32 cellular contexts compared by ENCODE assay signal in genomic region chr3:118804959-118805358, GRCh38.
"Had no signal": no experiment of that assay in that cellular context is flagged by ENCODE, and none has a peak within 500 bp of the region (broad histone marks: within the 10 kb centered on the region; RNA-seq: fewer than 3 reads in every experiment).

No MANE protein-coding gene starts in this region.

- H3K4me1 Mint-ChIP-seq: activated CD4-positive, alpha-beta memory T cell treated with anti-CD3 and anti-CD28 coated beads, Interleukin-2, amount 10 ng/mL, durations not matched to agents 7 days and 5 days; activated CD8-positive, alpha-beta memory T cell treated with anti-CD3 and anti-CD28 coated beads, Interleukin-2, amount 10 ng/mL, durations not matched to agents 7 days and 5 days; activated naive CD4-positive, alpha-beta T cell treated with anti-CD3 and anti-CD28 coated beads, Interleukin-2, amount 10 ng/mL, durations not matched to agents 7 days and 5 days; brain had no signal

- H3K27ac Mint-ChIP-seq: activated CD4-positive, alpha-beta memory T cell treated with anti-CD3 and anti-CD28 coated beads, Interleukin-2, amount 10 ng/mL, durations not matched to agents 7 days and 5 days; activated CD8-positive, alpha-beta memory T cell treated with anti-CD3 and anti-CD28 coated beads, Interleukin-2, amount 10 ng/mL, durations not matched to agents 7 days and 5 days; activated naive CD4-positive, alpha-beta T cell treated with anti-CD3 and anti-CD28 coated beads, Interleukin-2, amount 10 ng/mL, durations not matched to agents 7 days and 5 days; activated naive CD8-positive, alpha-beta T cell; activated naive CD8-positive, alpha-beta T cell treated with anti-CD3 and anti-CD28 coated beads, Interleukin-2, amount 50 U/mL, for 24 hours; brain had no signal

- H3K9me3 Mint-ChIP-seq: activated CD4-positive, alpha-beta memory T cell treated with anti-CD3 and anti-CD28 coated beads, Interleukin-2, amount 10 ng/mL, durations not matched to agents 7 days and 5 days; activated naive CD4-positive, alpha-beta T cell treated with anti-CD3 and anti-CD28 coated beads, Interleukin-2, amount 10 ng/mL, durations not matched to agents 7 days and 5 days had no signal

- H3K27me3 Mint-ChIP-seq: activated CD4-positive, alpha-beta memory T cell treated with anti-CD3 and anti-CD28 coated beads, Interleukin-2, amount 10 ng/mL, durations not matched to agents 7 days and 5 days; activated naive CD4-positive, alpha-beta T cell treated with anti-CD3 and anti-CD28 coated beads, Interleukin-2, amount 10 ng/mL, durations not matched to agents 7 days and 5 days; brain had no signal

- FAIRE-seq: bronchial epithelial cell had no signal

- H3K36me3 ChIP-seq: WERI-Rb-1 had no signal

- H3K4me3 Mint-ChIP-seq: activated CD4-positive, alpha-beta memory T cell treated with anti-CD3 and anti-CD28 coated beads, Interleukin-2, amount 10 ng/mL, durations not matched to agents 7 days and 5 days; activated CD8-positive, alpha-beta memory T cell treated with anti-CD3 and anti-CD28 coated beads, Interleukin-2, amount 10 ng/mL, durations not matched to agents 7 days and 5 days; activated naive CD4-positive, alpha-beta T cell treated with anti-CD3 and anti-CD28 coated beads, Interleukin-2, amount 10 ng/mL, durations not matched to agents 7 days and 5 days; activated naive CD8-positive, alpha-beta T cell; activated naive CD8-positive, alpha-beta T cell treated with anti-CD3 and anti-CD28 coated beads, Interleukin-2, amount 50 U/mL, for 24 hours; brain had no signal

- ATAC-seq: activated CD8-positive, alpha-beta memory T cell treated with anti-CD3 and anti-CD28 coated beads, Interleukin-2, amount 10 ng/mL, durations not matched to agents 7 days and 5 days; activated naive CD8-positive, alpha-beta T cell treated with anti-CD3 and anti-CD28 coated beads, Interleukin-2, amount 50 U/mL, for 24 hours had no signal

- H3K36me3 Mint-ChIP-seq: activated CD8-positive, alpha-beta memory T cell treated with anti-CD3 and anti-CD28 coated beads, Interleukin-2, amount 10 ng/mL, durations not matched to agents 7 days and 5 days; activated naive CD4-positive, alpha-beta T cell treated with anti-CD3 and anti-CD28 coated beads, Interleukin-2, amount 10 ng/mL, durations not matched to agents 7 days and 5 days; activated naive CD8-positive, alpha-beta T cell; brain had no signal

- DNase-seq: activated CD4-positive, alpha-beta memory T cell treated with anti-CD3 and anti-CD28 coated beads, Interleukin-2, amount 10 ng/mL, durations not matched to agents 7 days and 5 days; activated CD4-positive, alpha-beta T cell treated with anti-CD3 and anti-CD28 coated beads for 1 hour; activated CD4-positive, alpha-beta T cell treated with anti-CD3 and anti-CD28 coated beads for 48 hours; activated CD4-positive, CD25-positive, alpha-beta regulatory T cell; activated CD8-positive, alpha-beta memory T cell treated with anti-CD3 and anti-CD28 coated beads for 24 hours; activated CD8-positive, alpha-beta memory T cell treated with anti-CD3 and anti-CD28 coated beads, Interleukin-2, amount 10 ng/mL, durations not matched to agents 7 days and 5 days; activated CD8-positive, alpha-beta memory T cell treated with anti-CD3 and anti-CD28 coated beads, Interleukin-2, amount 50 U/mL, for 48 hours; activated effector memory CD4-positive, alpha-beta T cell treated with Interleukin-2 at 50 U/mL for 16 hours; activated naive CD4-positive, alpha-beta T cell treated with anti-CD3 and anti-CD28 coated beads, Interleukin-2, amount 10 ng/mL, durations not matched to agents 7 days and 5 days; activated naive CD8-positive, alpha-beta T cell treated with anti-CD3 and anti-CD28 coated beads, Interleukin-2, amount 50 U/mL, for 24 hours; activated T-cell treated with anti-CD3 and anti-CD28 coated beads, Interleukin-2, amount 50 U/mL, for 48 hours; anterior cingulate cortex; caudate nucleus; cerebellar nuclear complex; Kasumi-1; MM.1S; MV-4-11; NCI-H1092; NCI-H146; NCI-H187; NCI-H2029 treated with DMSO at 0.1 percent for 48 hours; NCI-H2107; NCI-H226; NCI-H446 treated with DMSO at 0.1 percent for 48 hours; NCI-H524; OCI-M1; Right ventricle myocardium superior; T1000; WERI-Rb-1 had no signal

- H3K27ac ChIP-seq: WERI-Rb-1 had no signal
